Comparison of ENCODE assay signal across 13 cellular contexts in genomic region chr3:118760611-118761606, GRCh38.
DNase-seq lines count a peak whose midpoint lies in the region; ATAC-seq and TF ChIP-seq lines count a peak whose summit lies in the region.
"Had no signal": no experiment of that assay in that cellular context is flagged by ENCODE, and none has a peak within 500 bp of the region (broad histone marks: within the 10 kb centered on the region; RNA-seq: fewer than 3 reads in every experiment).

No MANE protein-coding gene starts in this region.

- H3K79me2 ChIP-seq in neural cell (replicated peaks; ENCODE audit: insufficient read depth, low read length) = no peaks in the 10 kb centered on the region
- H3K79me2 ChIP-seq: parathyroid adenoma had no signal

- H3K9me3 ChIP-seq in neural cell (ENCODE audit: low read length) = no peaks in the 10 kb centered on the region

- H3K4me3 ChIP-seq in neural cell (ENCODE audit: low read length) = no peak overlapping the region

- peak; percentile 57 for TF ChIP-seq RAD21 in neural cell (conservative IDR thresholded peaks at IDR 0.05)

- H3K9me2 ChIP-seq in neural cell (ENCODE audit: insufficient read depth, low read length) = no peaks in the 10 kb centered on the region

- ATAC-seq in HG02642 (IDR thresholded peaks at IDR 0.05; ENCODE audit: poor library complexity, unreplicated experiment) = peak; percentile 52

- no peaks in the 10 kb centered on the region for H3K36me3 ChIP-seq in neural cell (ENCODE audit: insufficient read depth, low read length)

- no peaks in the 10 kb centered on the region for H3K27me3 ChIP-seq in neural cell (ENCODE audit: insufficient read depth, low read depth, low read length)

- peak; percentile 31 for DNase-seq in NCI-H510A treated with DMSO at 0.1 percent for 48 hours (lab: John Stamatoyannopoulos, UW)
- DNase-seq in islet precursor cell = no peak
- DNase-seq in activated CD4-positive, alpha-beta T cell treated with anti-CD3 and anti-CD28 coated beads, Interleukin-2, amount 50 U/mL, for 1 hour = no peak
- no peak for DNase-seq in pons (ENCODE audit: low spot score)
- DNase-seq: activated CD4-positive, alpha-beta T cell treated with anti-CD3 and anti-CD28 coated beads for 48 hours; activated naive CD4-positive, alpha-beta T cell treated with anti-CD3 and anti-CD28 coated beads for 36 hours; cerebellar nuclear complex; stimulated activated CD4-positive, alpha-beta T cell treated with anti-CD3 and anti-CD28 coated beads, Interleukin-4, amount 100 ng/mL, for 4 hours; substantia nigra had no signal

- H4K20me1 ChIP-seq in neural cell (ENCODE audit: insufficient read depth) = no peaks in the 10 kb centered on the region

- no peak overlapping the region for H3K9ac ChIP-seq in neural cell (ENCODE audit: low read length)
- H3K9ac ChIP-seq: parathyroid adenoma had no signal

- TF ChIP-seq CTCF in GM12874 (IDR thresholded peaks at IDR 0.05; ENCODE audit: insufficient read depth, low read depth, low read length) (0 out of 2 replicates have a peak, but pooled peaks have one; percentile 32), neural cell (IDR thresholded peaks at IDR 0.05; ENCODE audit: poor library complexity, severe bottlenecking) (peak; percentile 56)

- no peak overlapping the region for H3K4me2 ChIP-seq in neural cell (ENCODE audit: low read length)

- H3F3A ChIP-seq in neural cell (ENCODE audit: insufficient read depth, low read length, poor library complexity, severe bottlenecking) = peaks cover 2% of the 10 kb centered on the region

- H2AFZ ChIP-seq in neural cell (ENCODE audit: low read depth, low read length) = no peak overlapping the region
- H2AFZ ChIP-seq: parathyroid adenoma had no signal

- TF ChIP-seq EP300 in neural cell (conservative IDR thresholded peaks at IDR 0.05; ENCODE audit: poor library complexity, severe bottlenecking) = no peak

- H3K27ac ChIP-seq in neural cell (ENCODE audit: low read length) = no peak overlapping the region
- H3K27ac ChIP-seq: parathyroid adenoma had no signal

TF ChIP-seq in neural cell, 6 proteins besides CTCF, POLR2A, EP300 and RAD21:
- TF ChIP-seq TAF1 (IDR thresholded peaks at IDR 0.05; ENCODE audit: low read depth) = no peak
- TF ChIP-seq REST (IDR thresholded peaks at IDR 0.05; ENCODE audit: borderline replicate concordance) = peak; percentile 55
- TF ChIP-seq SMC3 (conservative IDR thresholded peaks at IDR 0.05; ENCODE audit: poor library complexity) = peak; percentile 44
- TF ChIP-seq EZH2 (IDR thresholded peaks at IDR 0.05; ENCODE audit: borderline replicate concordance, insufficient read depth, low read length, poor library complexity, severe bottlenecking) = no peak
- TF ChIP-seq MXI1 (conservative IDR thresholded peaks at IDR 0.05; ENCODE audit: poor library complexity, severe bottlenecking) = no peak
- peak; percentile 15 for TF ChIP-seq POLR2AphosphoS5 (IDR thresholded peaks at IDR 0.05)
